ENCODE assay signal across 15 cellular contexts in the genomic region with DNA sequence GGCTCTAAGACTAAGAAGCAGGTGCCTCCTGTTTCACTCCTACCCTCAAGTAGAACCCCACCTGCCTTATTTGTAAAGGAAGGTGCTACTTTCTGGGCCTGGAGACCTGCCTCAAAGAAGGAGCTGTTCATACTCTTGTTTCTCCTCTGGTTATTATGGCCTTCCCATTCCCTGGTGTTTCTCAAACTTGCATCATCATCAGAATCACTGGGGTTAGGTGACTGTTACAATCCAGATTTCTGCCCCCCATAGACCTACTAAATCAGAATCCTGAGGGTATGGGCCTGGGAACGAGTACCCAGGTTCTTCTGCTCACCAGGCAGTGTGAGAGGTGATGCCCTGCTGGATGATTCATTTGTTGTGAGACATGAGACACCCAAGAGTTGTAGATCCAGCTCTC. TPM values are rescaled to one million over a fixed set of nuclear protein-coding genes. Genes with fewer than 3 reads are reported as not detected.
"Had no signal": no experiment of that assay in that cellular context is flagged by ENCODE, and none has a peak within 500 bp of the region (broad histone marks: within the 10 kb centered on the region; RNA-seq: fewer than 3 reads in every experiment).

No MANE protein-coding gene starts in this region.

- H3K9me3 ChIP-seq: left lung, right atrium auricular region, tibial artery, uterus had no signal

- DNase-seq: activated CD4-positive, alpha-beta T cell treated with anti-CD3 and anti-CD28 coated beads, Interleukin-2, amount 10 ng/mL, durations not matched to agents 24 days and 14 days; activated CD8-positive, alpha-beta memory T cell treated with anti-CD3 and anti-CD28 coated beads, Interleukin-2, amount 50 U/mL, for 48 hours; activated naive CD4-positive, alpha-beta T cell treated with anti-CD3 and anti-CD28 coated beads for 36 hours; effector CD8-positive, alpha-beta T cell; hippocampal formation; left lung; natural killer cell; stimulated activated CD4-positive, alpha-beta T cell treated with anti-CD3 and anti-CD28 coated beads, Interleukin-2, amount 100 ng/mL, for 48 hours; T-helper 2 cell; tibial artery; uterus had no signal

- H3K27ac ChIP-seq: left lung, right atrium auricular region, tibial artery had no signal

- H3K36me3 ChIP-seq: uterus had no signal

- H3K27me3 ChIP-seq: left lung, right atrium auricular region, tibial artery, uterus had no signal

- ATAC-seq: left lung; natural killer cell; stimulated activated memory B cell treated with anti-CD40 and anti-IgM and Interleukin-4, amounts not matched to agents 10 μg/mL and 1 μg/mL and 100 μg/mL, for 72 hours had no signal

- H3K4me3 ChIP-seq: coronary artery, left lung, right atrium auricular region, tibial artery, uterus had no signal

RNA-seq across cellular contexts. Expression of a gene that starts 24.8 kb away (rescaled TPM):
- polyA plus RNA-seq: keratinocyte had no signal
